In genomic region chr9:119963798-119964372, GRCh38 we compare ENCODE assay signal across 11 cellular contexts.
DNase-seq lines count a peak whose midpoint lies in the region; ATAC-seq, FAIRE-seq and TF ChIP-seq lines count a peak whose summit lies in the region.
"Had no signal": no experiment of that assay in that cellular context is flagged by ENCODE, and none has a peak within 500 bp of the region (broad histone marks: within the 10 kb centered on the region; RNA-seq: fewer than 3 reads in every experiment).

No MANE protein-coding gene starts in this region.

- FAIRE-seq in astrocyte (lab: Jason Lieb, UNC) = peak; percentile 82

- DNase-seq in 8988T (peak; percentile 20), HT-29 (ENCODE audit: low spot score) (peak; percentile 17), astrocyte (ENCODE audit: low read depth) (peak; percentile 98), iris pigment epithelial cell (ENCODE audit: low read depth) (peak; percentile 91), amygdala (lab: John Stamatoyannopoulos, UW) (no peak)
- DNase-seq: T-cell had no signal

- no peaks in the 10 kb centered on the region for H3K9me3 Mint-ChIP-seq in astrocyte (ENCODE audit: unreplicated experiment)

- peak overlapping the region; percentile 85 for H3K27ac Mint-ChIP-seq in astrocyte (ENCODE audit: unreplicated experiment)
- H3K27ac Mint-ChIP-seq: T-cell had no signal

- H3K4me2 ChIP-seq in astrocyte (ENCODE audit: low read length) = peak overlapping the region; percentile 81

- peak overlapping the region; percentile 25 for H3K4me3 ChIP-seq in astrocyte (ENCODE audit: insufficient read depth, low read depth, low read length)
- H3K4me3 ChIP-seq: prostate gland had no signal

- no peaks in the 10 kb centered on the region for H3K9me3 ChIP-seq in astrocyte (ENCODE audit: insufficient read depth, low read depth, low read length)
- H3K9me3 ChIP-seq: prostate gland had no signal

- no peaks in the 10 kb centered on the region for H3K27me3 ChIP-seq in astrocyte (ENCODE audit: insufficient read depth, low read length)

- H3K4me1 Mint-ChIP-seq in astrocyte (ENCODE audit: low read depth, unreplicated experiment) = peaks cover 13% of the 10 kb centered on the region
- H3K4me1 Mint-ChIP-seq: T-cell had no signal

- no peaks in the 10 kb centered on the region for H3K36me3 Mint-ChIP-seq in astrocyte (ENCODE audit: low read depth, unreplicated experiment)
- H3K36me3 Mint-ChIP-seq: T-cell had no signal

- TF ChIP-seq CTCF in astrocyte (IDR thresholded peaks at IDR 0.05; ENCODE audit: insufficient read depth, low read depth, low read length) = no peak

- no peaks in the 10 kb centered on the region for H4K20me1 ChIP-seq in astrocyte (ENCODE audit: insufficient read depth, low read length)

- H2AFZ ChIP-seq in astrocyte (ENCODE audit: low read depth, low read length) = peak overlapping the region; percentile 54

- no peaks in the 10 kb centered on the region for H3K36me3 ChIP-seq in astrocyte (ENCODE audit: insufficient read depth, low read length)
- H3K36me3 ChIP-seq: prostate gland had no signal

- H3K4me3 Mint-ChIP-seq in astrocyte (ENCODE audit: unreplicated experiment) = no peak overlapping the region
- H3K4me3 Mint-ChIP-seq: central memory CD8-positive, alpha-beta T cell; T-cell had no signal

- H3K9ac ChIP-seq in astrocyte (ENCODE audit: low read length) = peak overlapping the region; percentile 78

- peaks cover 8% of the 10 kb centered on the region for H3K4me1 ChIP-seq in astrocyte (ENCODE audit: insufficient read depth, low read length)

- H3K27ac ChIP-seq in astrocyte (ENCODE audit: low read depth, low read length) = peak overlapping the region; percentile 81
- H3K27ac ChIP-seq: prostate gland had no signal

- peaks cover 1% of the 10 kb centered on the region for H3K27me3 Mint-ChIP-seq in astrocyte (ENCODE audit: low read depth, unreplicated experiment)

- ATAC-seq in HG03135 (IDR thresholded peaks at IDR 0.05; ENCODE audit: unreplicated experiment) (no peak), GM18502 (IDR thresholded peaks at IDR 0.05; ENCODE audit: poor library complexity, unreplicated experiment) (no peak), esophagus mucosa (no peak)
- ATAC-seq: T-cell had no signal

- H3K79me2 ChIP-seq in astrocyte (ENCODE audit: insufficient read depth, low read length) = no peaks in the 10 kb centered on the region

Comparison
In these comparisons a context has a peak if more than half of its experiments do, and no peak if none do; other contexts are left out.
1. DNase-seq: peak in 8988T (single experiment), HT-29 (single experiment), astrocyte (single experiment) and iris pigment epithelial cell (single experiment); none in amygdala (0 of 56).